In the genomic region with DNA sequence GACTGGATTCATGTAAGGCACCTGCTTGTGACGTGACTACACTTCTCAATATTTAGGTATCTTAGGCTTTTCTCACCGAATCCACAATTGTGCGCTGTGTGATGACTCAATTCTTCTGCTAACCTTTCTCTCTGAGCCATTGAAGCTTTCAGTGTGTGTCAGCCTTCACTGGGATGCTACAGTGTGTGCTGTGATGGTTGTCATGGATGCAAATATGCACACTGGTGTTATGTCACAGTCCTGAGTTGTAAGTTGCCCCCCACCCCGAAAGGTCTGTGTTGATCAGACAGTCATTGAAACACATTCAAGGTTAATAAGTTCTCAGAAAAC, we compare ENCODE assay signal across 14 cellular contexts.
"Had no signal": no experiment of that assay in that cellular context is flagged by ENCODE, and none has a peak within 500 bp of the region (broad histone marks: within the 10 kb centered on the region; RNA-seq: fewer than 3 reads in every experiment).

No MANE protein-coding gene starts in this region.

- DNase-seq: activated CD4-positive, alpha-beta T cell treated with anti-CD3 and anti-CD28 coated beads, Interleukin-2, amount 50 U/mL, for 4 hours; activated gamma-delta T cell; activated T-cell treated with anti-CD3 and anti-CD28 coated beads, Interleukin-2, amount 50 U/mL, for 4 hours; islet precursor cell; mucosa of descending colon; naive thymus-derived CD4-positive, alpha-beta T cell; stimulated activated CD4-positive, alpha-beta T cell treated with anti-CD3 and anti-CD28 coated beads, Interleukin-2, amount 100 ng/mL, for 48 hours; stimulated activated naive CD4-positive, alpha-beta T cell; T-helper 2 cell; upper lobe of right lung had no signal

- H3K27me3 ChIP-seq: ascending aorta, right atrium auricular region had no signal

- H3K9me3 Mint-ChIP-seq: activated T-cell treated with anti-CD3 and anti-CD28 coated beads, Interleukin-2, amount 50 U/mL, for 4 hours had no signal

- H3K9me3 ChIP-seq: ascending aorta, mucosa of descending colon, right atrium auricular region, upper lobe of right lung had no signal

- H3K4me1 ChIP-seq: ascending aorta, right atrium auricular region, upper lobe of right lung had no signal

- H3K27ac Mint-ChIP-seq: naive thymus-derived CD4-positive, alpha-beta T cell had no signal

- H3K27ac ChIP-seq: ascending aorta, cardiac muscle cell, right atrium auricular region, upper lobe of right lung had no signal

- H3K36me3 ChIP-seq: ascending aorta, cardiac muscle cell, right atrium auricular region, upper lobe of right lung had no signal

- H3K4me3 ChIP-seq: ascending aorta, cardiac muscle cell, mucosa of descending colon, right atrium auricular region, upper lobe of right lung had no signal

- H3K36me3 Mint-ChIP-seq: naive thymus-derived CD4-positive, alpha-beta T cell had no signal

- ATAC-seq: activated T-cell treated with anti-CD3 and anti-CD28 coated beads, Interleukin-2, amount 50 U/mL, for 4 hours; left lobe of liver; mucosa of descending colon; naive thymus-derived CD4-positive, alpha-beta T cell; upper lobe of right lung had no signal

- H3K4me3 Mint-ChIP-seq: activated T-cell treated with anti-CD3 and anti-CD28 coated beads, Interleukin-2, amount 50 U/mL, for 4 hours; naive thymus-derived CD4-positive, alpha-beta T cell had no signal
